8 cellular contexts compared by ENCODE assay signal in genomic region chr6:136250686-136251008, GRCh38. TPM values are rescaled to one million over a fixed set of nuclear protein-coding genes. Genes with fewer than 3 reads are reported as not detected.
DNase-seq lines count a peak whose midpoint lies in the region; ATAC-seq and TF ChIP-seq lines count a peak whose summit lies in the region.

No MANE protein-coding gene starts in this region.

- H3K4ac ChIP-seq in neuronal stem cell (ENCODE audit: low read length): no peak overlapping the region

- H3K4me3 ChIP-seq in GM06990 (replicated peaks; ENCODE audit: low read depth, low read length) (peak overlapping the region; percentile 95), NT2/D1 (ENCODE audit: insufficient read length, low read depth) (peak overlapping the region; percentile 76), neuronal stem cell (ENCODE audit: low read length in 2 of 2) (peak overlapping the region; percentile 78 to 85)

- H4K91ac ChIP-seq in neuronal stem cell (ENCODE audit: low read depth, low read length, poor library complexity): no peak overlapping the region

- H2BK12ac ChIP-seq in neuronal stem cell (ENCODE audit: low read length): no peak overlapping the region

- H3K4me2 ChIP-seq in neuronal stem cell (ENCODE audit: insufficient read depth, low read length, poor library complexity, severe bottlenecking): peak overlapping the region; percentile 72

- H3K27me3 ChIP-seq in GM06990 (replicated peaks; ENCODE audit: control insufficient read depth, insufficient read depth, low read length) (no peaks in the 10 kb centered on the region), NT2/D1 (ENCODE audit: insufficient read depth, insufficient read length) (no peaks in the 10 kb centered on the region), neuronal stem cell (ENCODE audit: control insufficient read depth in 3 of 3, insufficient read depth in 3 of 3, low read depth in 1 of 3, low read length in 3 of 3) (no peaks in the 10 kb centered on the region)

- peak overlapping the region; percentile 84 for H2AFZ ChIP-seq in neuronal stem cell (ENCODE audit: low read length)

- no peak overlapping the region for H2BK5ac ChIP-seq in neuronal stem cell (ENCODE audit: low read length)

- DNase-seq in GM06990 (ENCODE audit: extremely low read depth, insufficient read length) (no peak), NT2/D1 (ENCODE audit: low read depth, low spot score) (no peak), endothelial cell (ENCODE audit: low spot score) (no peak), neuronal stem cell (ENCODE audit: low spot score) (no peak), NCI-H2227 treated with DMSO at 0.1 percent for 48 hours (lab: John Stamatoyannopoulos, UW) (no peak), NK-92 (lab: John Stamatoyannopoulos, UW; ENCODE audit: unreplicated experiment) (no peak), GF-D8 (lab: John Stamatoyannopoulos, UW) (no peak)

- H3K4me3 Mint-ChIP-seq in endothelial cell (ENCODE audit: unreplicated experiment): peak overlapping the region; percentile 99

- peak overlapping the region; percentile 63 for H3K18ac ChIP-seq in neuronal stem cell (ENCODE audit: low read length)

- H3K36me3 ChIP-seq in GM06990 (ENCODE audit: control insufficient read depth, insufficient read depth, low read length) (no peaks in the 10 kb centered on the region; the same call in 1 of the 2 replicates), NT2/D1 (ENCODE audit: insufficient read depth, insufficient read length, low read length) (peaks cover 12% of the 10 kb centered on the region), neuronal stem cell (replicated peaks in 1 of 2; ENCODE audit: control insufficient read depth in 2 of 2, insufficient read depth in 2 of 2, low read length in 2 of 2) (peaks cover 0 to 4% of the 10 kb centered on the region in 2 donors)

- no peak overlapping the region for H3K14ac ChIP-seq in neuronal stem cell (ENCODE audit: low read length)

- H3K4me1 Mint-ChIP-seq in endothelial cell (ENCODE audit: unreplicated experiment): peaks cover 20% of the 10 kb centered on the region

- peak; percentile 6 for ATAC-seq in GM21825 (IDR thresholded peaks at IDR 0.05; ENCODE audit: unreplicated experiment)

- peak overlapping the region; percentile 19 for H3K27ac Mint-ChIP-seq in endothelial cell (ENCODE audit: unreplicated experiment)

- H3K9ac ChIP-seq in NT2/D1 (ENCODE audit: insufficient read length, low read depth) (peak overlapping the region; percentile 67), neuronal stem cell (ENCODE audit: low read depth, low read length, poor library complexity) (no peak overlapping the region)

- H3K4me1 ChIP-seq in NT2/D1 (ENCODE audit: insufficient read depth, insufficient read length) (no peaks in the 10 kb centered on the region), neuronal stem cell (ENCODE audit: control insufficient read depth in 2 of 2, insufficient read depth in 1 of 2, low read depth in 1 of 2, low read length in 2 of 2) (peaks cover 0 to 2% of the 10 kb centered on the region in 2 donors)

- H3K27ac ChIP-seq in neuronal stem cell (replicated peaks; ENCODE audit: low read length): no peak overlapping the region

- peaks cover 2% of the 10 kb centered on the region for H3K27me3 Mint-ChIP-seq in endothelial cell (ENCODE audit: unreplicated experiment)

- no peaks in the 10 kb centered on the region for H3K9me3 Mint-ChIP-seq in endothelial cell (ENCODE audit: unreplicated experiment)

- no peaks in the 10 kb centered on the region for H3K9me3 ChIP-seq in NT2/D1 (ENCODE audit: insufficient read depth, low read length)
- no peaks in the 10 kb centered on the region for H3K9me3 ChIP-seq in neuronal stem cell (replicated peaks in 1 of 2; ENCODE audit: control insufficient read depth in 2 of 2, insufficient read depth in 1 of 2, low read depth in 1 of 2, low read length in 2 of 2)

- H4K8ac ChIP-seq in neuronal stem cell (ENCODE audit: low read depth, low read length): no peak overlapping the region

- TF ChIP-seq CTCF in GM06990 (IDR thresholded peaks at IDR 0.05; ENCODE audit: insufficient read depth, low read length, poor library complexity, severe bottlenecking) (no peak), endothelial cell (IDR thresholded peaks at IDR 0.05; ENCODE audit: unreplicated experiment) (no peak)

- WGBS in neuronal stem cell (ENCODE audit: extremely low coverage in 2 of 2, insufficient read length in 2 of 2, insufficient replicate concordance in 1 of 2), 2 donors: no CpG with 5 or more reads among the region's 8 CpGs

- H3K23ac ChIP-seq in neuronal stem cell (ENCODE audit: low read depth, low read length, poor library complexity): no peak overlapping the region

- no peaks in the 10 kb centered on the region for H3K36me3 Mint-ChIP-seq in endothelial cell (ENCODE audit: low read depth, unreplicated experiment)

- H2BK120ac ChIP-seq in neuronal stem cell (ENCODE audit: low read depth, low read length): no peak overlapping the region

- no peaks in the 10 kb centered on the region for H3K79me1 ChIP-seq in neuronal stem cell (ENCODE audit: low read depth, low read length)

- H2AK5ac ChIP-seq in neuronal stem cell (ENCODE audit: low read depth, low read length): no peak overlapping the region

- no peak overlapping the region for H2BK15ac ChIP-seq in neuronal stem cell (ENCODE audit: low read length)

RNA-seq across cellular contexts. Expression of gene MTFR2, which starts 0.5 kb away (rescaled TPM):
- total RNA-seq in endothelial cell (ENCODE audit: unreplicated experiment): 1.4 TPM
- polyA plus RNA-seq in neuronal stem cell (2013, experiment 1 of 2): 7.3 TPM
- 7.6 TPM for polyA plus RNA-seq in neuronal stem cell (2013, experiment 2 of 2)

RNA-seq across cellular contexts. Expression of gene BCLAF1, which starts 39.0 kb away (rescaled TPM):
- total RNA-seq in endothelial cell (ENCODE audit: unreplicated experiment): 154 TPM
- polyA plus RNA-seq in neuronal stem cell (2013, experiment 1 of 2): 90.9 TPM
- 90.9 TPM for polyA plus RNA-seq in neuronal stem cell (2013, experiment 2 of 2)
